ENCODE assay signal across 21 cellular contexts in genomic region chrX:152646961-152647360, GRCh38. TPM values are rescaled to one million over a fixed set of nuclear protein-coding genes. Genes with fewer than 3 reads are reported as not detected.
A peak's percentile ranks its signal among the peaks of the same experiment; 100 is the strongest.
DNase-seq lines count a peak whose midpoint lies in the region; ATAC-seq, FAIRE-seq and TF ChIP-seq lines count a peak whose summit lies in the region.
"Had no signal": no experiment of that assay in that cellular context is flagged by ENCODE, and none has a peak within 500 bp of the region (broad histone marks: within the 10 kb centered on the region; RNA-seq: fewer than 3 reads in every experiment).

No MANE protein-coding gene starts in this region.

- TF ChIP-seq EP300 in GM12878 (IDR thresholded peaks at IDR 0.05; ENCODE audit: borderline replicate concordance in 1 of 2, control insufficient read depth in 1 of 2, low read depth in 2 of 2, low read length in 2 of 2): peak in 1 of 2 experiments; percentile 17; a peak in 1 of 4 replicates

- ATAC-seq in HG02798 (IDR thresholded peaks at IDR 0.05; ENCODE audit: poor library complexity, unreplicated experiment) (peak; percentile 62), GM12878 (peak; percentile 52), lung (ENCODE audit: insufficient read depth, low FRiP score) (no peak), GM23338 (no peak)
- no peak for ATAC-seq in CD4-positive, alpha-beta T cell (ENCODE audit: poor library complexity)
- ATAC-seq: A549, HCT116 had no signal

- TF ChIP-seq CTCF in GM12865 (IDR thresholded peaks at IDR 0.05; ENCODE audit: insufficient read depth, low read depth, low read length, missing control alignments) (no peak), GM12878 (IDR thresholded peaks at IDR 0.05 in 2 of 3, conservative IDR thresholded peaks at IDR 0.05 in 1 of 3; ENCODE audit: control insufficient read depth in 2 of 3, extremely low read depth in 1 of 3, insufficient read depth in 1 of 3, low read depth in 3 of 3, low read length in 3 of 3) (no peak), lung (IDR thresholded peaks at IDR 0.05; ENCODE audit: control extremely low read depth, extremely low read depth) (no peak), GM23338 (conservative IDR thresholded peaks at IDR 0.05; ENCODE audit: low read depth in 2 of 2) (no peak), GM20000 (IDR thresholded peaks at IDR 0.05; ENCODE audit: extremely low read depth, missing control alignments) (no peak)
- no peak for TF ChIP-seq CTCF in CD4-positive, alpha-beta T cell (IDR thresholded peaks at IDR 0.05)

- no peaks in the 10 kb centered on the region for H3F3A ChIP-seq in GM23338 (replicated peaks; ENCODE audit: low read depth)

- no peak overlapping the region for H3K4me3 ChIP-seq in GM12865 (ENCODE audit: low read depth, low read length)
- H3K4me3 ChIP-seq in GM12878: no peak overlapping the region
- H3K4me3 ChIP-seq in lung: no peak overlapping the region
- no peak overlapping the region for H3K4me3 ChIP-seq in GM23338
- H3K4me3 ChIP-seq: A549 had no signal

- peaks cover 42% of the 10 kb centered on the region for H3K36me3 Mint-ChIP-seq in GM23338 (ENCODE audit: low read depth)
- H3K36me3 Mint-ChIP-seq in CD4-positive, alpha-beta T cell (ENCODE audit: low read depth): no peaks in the 10 kb centered on the region
- H3K36me3 Mint-ChIP-seq: CD4-positive, CD25-positive, alpha-beta regulatory T cell had no signal

- H3K4me2 ChIP-seq in GM12878 (ENCODE audit: control insufficient read depth, insufficient read depth): no peak overlapping the region
- no peak overlapping the region for H3K4me2 ChIP-seq in GM23338
- H3K4me2 ChIP-seq: A549 had no signal

- H3K36me3 ChIP-seq in GM12878 (ENCODE audit: control insufficient read depth in 2 of 2, insufficient read depth in 2 of 2, low read length in 1 of 2): no peaks in the 10 kb centered on the region
- H3K36me3 ChIP-seq in lung (ENCODE audit: control insufficient read depth in 2 of 2, insufficient read depth in 2 of 2, low read length in 2 of 2): no peaks in the 10 kb centered on the region
- no peaks in the 10 kb centered on the region; the same call in 1 of the 2 replicates for H3K36me3 ChIP-seq in GM23338 (ENCODE audit: insufficient read depth)

- POLR2A ChIA-PET in GM12878 (lab: Charles Lee): no interaction called here
- POLR2A ChIA-PET in CD4-positive, alpha-beta T cell (lab: Charles Lee): interaction anchor here (0.6 kb wide), 1 partner anchor 57 kb away, joined by 3 read pairs; no protein-coding TSS in a partner anchor

- no peak for TF ChIP-seq RAD21 in GM12878 (IDR thresholded peaks at IDR 0.05; ENCODE audit: insufficient read depth, low read depth, low read length)

- no peaks in the 10 kb centered on the region; a peak in 1 of 4 replicates for H3K27me3 ChIP-seq in GM12878 (replicated peaks in 1 of 2; ENCODE audit: control insufficient read depth in 2 of 2, insufficient read depth in 2 of 2, low read length in 1 of 2)
- no peaks in the 10 kb centered on the region for H3K27me3 ChIP-seq in lung (ENCODE audit: control insufficient read depth, insufficient read depth)
- no peaks in the 10 kb centered on the region for H3K27me3 ChIP-seq in GM23338 (ENCODE audit: insufficient read depth)
- H3K27me3 ChIP-seq in CD4-positive, alpha-beta T cell (ENCODE audit: control insufficient read depth, insufficient read depth, low read length): no peaks in the 10 kb centered on the region

- H3K27ac ChIP-seq in GM12878 (ENCODE audit: control insufficient read depth, insufficient read depth) (no peak overlapping the region), lung (ENCODE audit: low read depth in 1 of 2, low read length in 1 of 2) (no peak overlapping the region), GM23338 (ENCODE audit: low read depth) (no peak overlapping the region)
- H3K27ac ChIP-seq in CD4-positive, alpha-beta T cell (ENCODE audit: low read depth, low read length): no peak overlapping the region
- H3K27ac ChIP-seq: A549 had no signal

- RAD21 ChIA-PET in GM12878 (lab: Charles Lee; ENCODE audit: unreplicated experiment): interaction anchor here (0.9 kb wide), 1 partner anchor 13 kb away, joined by 3 read pairs; no protein-coding TSS in a partner anchor

- no peaks in the 10 kb centered on the region for H3K9me3 Mint-ChIP-seq in GM23338
- H3K9me3 Mint-ChIP-seq in CD4-positive, alpha-beta T cell: no peaks in the 10 kb centered on the region
- H3K9me3 Mint-ChIP-seq: HFFc6 had no signal

- H3K27ac Mint-ChIP-seq in GM23338: no peak overlapping the region
- no peak overlapping the region for H3K27ac Mint-ChIP-seq in CD4-positive, alpha-beta T cell
- H3K27ac Mint-ChIP-seq: CD4-positive, CD25-positive, alpha-beta regulatory T cell; HFFc6 had no signal

- CTCF ChIA-PET in GM12878 (lab: Yijun Ruan, JAX): interaction anchor here (1.6 kb wide), 1 partner anchor 15 kb away, joined by 5 read pairs; no protein-coding TSS in a partner anchor
- CTCF ChIA-PET in CD4-positive, alpha-beta T cell (lab: Charles Lee): no interaction called here

- in situ Hi-C loops in GM12878 (cut with MboI): loop anchor here (25.0 kb wide), 1 partner anchor 165 kb away; no protein-coding TSS in a partner anchor

- WGBS in GM12878 (ENCODE audit: insufficient coverage, insufficient replicate concordance, low lambda C conversion rate, missing lambda C conversion rate): 43% methylated on average over 11 of the region's 12 CpGs
- WGBS in lung, 2 donors: 81 to 90% methylated on average over 12 of the region's 12 CpGs

- FAIRE-seq in GM12878 (lab: Jason Lieb, UNC): no peak
- FAIRE-seq: A549, G401.6 had no signal

- no peaks in the 10 kb centered on the region for H3K9me2 ChIP-seq in GM23338 (ENCODE audit: insufficient read depth)

- BruUV-seq in GM12878 (replicated peaks; lab: Mats Ljungman, UMichigan): no TSS peak

- H2AFZ ChIP-seq in GM12878 (ENCODE audit: control insufficient read depth, low read depth, low read length) (no peak overlapping the region), GM23338 (no peak overlapping the region)

- DNase-seq in GM12865 (ENCODE audit: low read depth) (peak; percentile 49), GM12878 (ENCODE audit: low read depth, low spot score) (no peak), lung (ENCODE audit: low spot score) (peak; percentile 14), GM23338 (ENCODE audit: low spot score) (no peak), T-helper 1 cell (no peak), GM20000 (ENCODE audit: low spot score) (no peak)
- no peak for DNase-seq in CD4-positive, alpha-beta T cell
- DNase-seq: AML-193; Caco-2; CD4-positive, CD25-positive, alpha-beta regulatory T cell; GOT3; H7; HFFc6; Kasumi-1; KG1 had no signal

- TF ChIP-seq POLR2A in GM12878 (IDR thresholded peaks at IDR 0.05; ENCODE audit: low read depth, low read length): no peak

- H3K9ac ChIP-seq in GM12878 (ENCODE audit: control insufficient read depth, insufficient read depth, low read length): no peak overlapping the region

- H3K27me3 Mint-ChIP-seq in GM23338 (ENCODE audit: insufficient read depth, low read depth, poor library complexity): peaks cover 2% of the 10 kb centered on the region
- no peaks in the 10 kb centered on the region for H3K27me3 Mint-ChIP-seq in CD4-positive, alpha-beta T cell
- H3K27me3 Mint-ChIP-seq: CD4-positive, CD25-positive, alpha-beta regulatory T cell had no signal

- H4K20me1 ChIP-seq in GM12878 (ENCODE audit: control insufficient read depth, insufficient read depth) (no peaks in the 10 kb centered on the region), GM23338 (replicated peaks; ENCODE audit: insufficient read depth) (no peaks in the 10 kb centered on the region)

- SMC1A ChIA-PET in GM12878 (lab: Charles Lee; ENCODE audit: uncharacterized antibody, unreplicated experiment): interaction anchor here (0.9 kb wide), 1 partner anchor 185 kb away, joined by 4 read pairs; no protein-coding TSS in a partner anchor

- intact Hi-C loops in GM12878 (cut with micrococcal nuclease; ENCODE audit: unreplicated experiment): no loop called here
- intact Hi-C loops in CD4-positive, alpha-beta T cell (cut with DNase I, micrococcal nuclease): no loop called here

- H3K79me2 ChIP-seq in GM12878 (ENCODE audit: control insufficient read depth, insufficient read depth, low read length): no peaks in the 10 kb centered on the region
- H3K79me2 ChIP-seq in GM23338 (replicated peaks; ENCODE audit: insufficient read depth): no peaks in the 10 kb centered on the region

- H3K4me1 ChIP-seq in GM12878 (ENCODE audit: control insufficient read depth, insufficient read depth, low read length) (no peaks in the 10 kb centered on the region; the same call in 1 of the 2 replicates), lung (ENCODE audit: control insufficient read depth in 2 of 2, insufficient read depth in 2 of 2, low read length in 2 of 2) (no peaks in the 10 kb centered on the region), GM23338 (ENCODE audit: insufficient read depth) (peaks cover 10% of the 10 kb centered on the region; the same call in 1 of the 2 replicates)
- H3K4me1 ChIP-seq: A549, Caco-2 had no signal

- H3K4me1 Mint-ChIP-seq in GM23338: peaks cover 3% of the 10 kb centered on the region; the same call in 2 of the 3 replicates
- H3K4me1 Mint-ChIP-seq in CD4-positive, alpha-beta T cell (ENCODE audit: low read depth): no peaks in the 10 kb centered on the region
- H3K4me1 Mint-ChIP-seq: CD4-positive, CD25-positive, alpha-beta regulatory T cell had no signal

- H3K9me3 ChIP-seq in GM12878 (replicated peaks; ENCODE audit: control insufficient read depth, insufficient read depth, low read length): no peaks in the 10 kb centered on the region
- H3K9me3 ChIP-seq in lung (ENCODE audit: control insufficient read depth in 2 of 2, insufficient read depth in 1 of 2, low read length in 1 of 2): no peaks in the 10 kb centered on the region
- H3K9me3 ChIP-seq in CD4-positive, alpha-beta T cell (ENCODE audit: control insufficient read depth, low read length): no peaks in the 10 kb centered on the region
- H3K9me3 ChIP-seq: A549, Caco-2 had no signal

- no peak overlapping the region for H3K4me3 Mint-ChIP-seq in GM23338
- no peak overlapping the region for H3K4me3 Mint-ChIP-seq in CD4-positive, alpha-beta T cell
- H3K4me3 Mint-ChIP-seq: CD4-positive, CD25-positive, alpha-beta regulatory T cell; HFFc6 had no signal

RNA-seq across cellular contexts. Expression of gene GABRQ, which starts 9.3 kb away (rescaled TPM):
- total RNA-seq in GM12878 (2013; cell fraction: nucleolus; rRNA removed): not detected in 2 replicates
- total RNA-seq in GM12878 (2014; rRNA removed) (not detected in 2 replicates), GM12878 (2014; rRNA removed; fragmentation: Illumina TruSeq; extraction: Trizol) (not detected in 2 replicates), GM12878 (2021) (not detected in 2 replicates), lung (under 1 TPM in 1 of 2 donors, not detected in 1; 0.09 TPM)
- polyA plus RNA-seq in GM12878 (2011; ENCODE audit: low read depth): not detected
- polyA plus RNA-seq in GM12878 (2011; rRNA removed) (0.04 TPM in 2 replicates), GM12878 (2014; fragmentation: Illumina TruSeq; extraction: Trizol) (not detected in 2 replicates), GM12878 (2014; fragmentation: Nextera tagmentation; extraction: Ambion mirVana) (not detected), GM12878 (2014; rRNA removed) (not detected in 2 replicates), GM12878 (2016; fragmentation: Nextera tagmentation; extraction: Ambion mirVana) (not detected), lung (not detected), GM23338 (2016; fragmentation: Nextera tagmentation; extraction: Ambion mirVana) (2.1 and 2.2 TPM in 2 replicates)
- polyA plus RNA-seq in GM12878 (2011; cell fraction: cytosol; rRNA removed): 0.05 and 0.07 TPM in 2 replicates
- 0.07 and 0.09 TPM in 2 replicates for polyA plus RNA-seq in GM12878 (2011; cell fraction: nucleus; rRNA removed)
- polyA plus RNA-seq in GM12878 (2012): 0.03 TPM in 2 replicates
- 0.10 and 0.66 TPM in 2 replicates for polyA minus RNA-seq in GM12878 (2011; rRNA and poly(A)+ RNA removed)
- polyA minus RNA-seq in GM12878 (2011; cell fraction: cytosol; rRNA and poly(A)+ RNA removed): not detected in 2 replicates
- 0.10 and 0.12 TPM in 2 replicates for polyA minus RNA-seq in GM12878 (2011; cell fraction: nucleus; rRNA and poly(A)+ RNA removed)
- 7.8 and 10.1 TPM in 2 replicates for total RNA-seq in GM23338 (2014; rRNA removed; shearing (Covaris generic))
- total RNA-seq in CD4-positive, alpha-beta T cell: not detected
- total RNA-seq: Caco-2; CD4-positive, CD25-positive, alpha-beta regulatory T cell; HFFc6; HT-29 had no signal
- polyA plus RNA-seq: BJ; CD4-positive, CD25-positive, alpha-beta regulatory T cell had no signal

RNA-seq across cellular contexts. Expression of gene MAGEA3, which starts 51.6 kb away (rescaled TPM):
- not detected in 2 replicates for total RNA-seq in GM12878 (2013; cell fraction: nucleolus; rRNA removed)
- not detected in 2 replicates for total RNA-seq in GM12878 (2014; rRNA removed)
- not detected in 2 replicates for total RNA-seq in GM12878 (2014; rRNA removed; fragmentation: Illumina TruSeq; extraction: Trizol)
- not detected in 2 replicates for total RNA-seq in GM12878 (2021)
- not detected for polyA plus RNA-seq in GM12878 (2011; ENCODE audit: low read depth)
- polyA plus RNA-seq in GM12878 (2011; rRNA removed): 1.4 TPM in 2 replicates
- polyA plus RNA-seq in GM12878 (2011; cell fraction: cytosol; rRNA removed): 1.4 and 1.5 TPM in 2 replicates
- polyA plus RNA-seq in GM12878 (2011; cell fraction: nucleus; rRNA removed): 0.66 and 1.0 TPM in 2 replicates
- not detected in 2 replicates for polyA plus RNA-seq in GM12878 (2012)
- polyA plus RNA-seq in GM12878 (2014; fragmentation: Illumina TruSeq; extraction: Trizol): not detected in 2 replicates
- polyA plus RNA-seq in GM12878 (2014; fragmentation: Nextera tagmentation; extraction: Ambion mirVana): not detected
- not detected in 2 replicates for polyA plus RNA-seq in GM12878 (2014; rRNA removed)
- not detected for polyA plus RNA-seq in GM12878 (2016; fragmentation: Nextera tagmentation; extraction: Ambion mirVana)
- 0.37 and 1.6 TPM in 2 replicates for polyA minus RNA-seq in GM12878 (2011; rRNA and poly(A)+ RNA removed)
- polyA minus RNA-seq in GM12878 (2011; cell fraction: cytosol; rRNA and poly(A)+ RNA removed): not detected in 2 replicates
- polyA minus RNA-seq in GM12878 (2011; cell fraction: nucleus; rRNA and poly(A)+ RNA removed): 0.67 TPM in 1 of 2 replicates, not detected in the other
- total RNA-seq in lung: not detected
- polyA plus RNA-seq in lung: not detected
- not detected in 2 replicates for total RNA-seq in GM23338 (2014; rRNA removed; shearing (Covaris generic))
- 0.16 and 0.39 TPM in 2 replicates for polyA plus RNA-seq in GM23338 (2016; fragmentation: Nextera tagmentation; extraction: Ambion mirVana)
- not detected for total RNA-seq in CD4-positive, alpha-beta T cell
- total RNA-seq: Caco-2; CD4-positive, CD25-positive, alpha-beta regulatory T cell; H7 had no signal
- polyA plus RNA-seq: CD4-positive, CD25-positive, alpha-beta regulatory T cell had no signal

Comparison
In these comparisons a context has a peak if more than half of its experiments do, and no peak if none do; other contexts are left out.
1. DNase-seq: peak in GM12865 (single experiment) and lung (single experiment); none in GM12878 (single experiment), GM23338 (single experiment), T-helper 1 cell (0 of 5), CD4-positive, alpha-beta T cell (0 of 10) and GM20000 (single experiment).
2. ATAC-seq: peak in HG02798 (single experiment) and GM12878 (single experiment); none in lung (single experiment), GM23338 (single experiment) and CD4-positive, alpha-beta T cell (single experiment).